7 cellular contexts compared by ENCODE assay signal in the genomic region with DNA sequence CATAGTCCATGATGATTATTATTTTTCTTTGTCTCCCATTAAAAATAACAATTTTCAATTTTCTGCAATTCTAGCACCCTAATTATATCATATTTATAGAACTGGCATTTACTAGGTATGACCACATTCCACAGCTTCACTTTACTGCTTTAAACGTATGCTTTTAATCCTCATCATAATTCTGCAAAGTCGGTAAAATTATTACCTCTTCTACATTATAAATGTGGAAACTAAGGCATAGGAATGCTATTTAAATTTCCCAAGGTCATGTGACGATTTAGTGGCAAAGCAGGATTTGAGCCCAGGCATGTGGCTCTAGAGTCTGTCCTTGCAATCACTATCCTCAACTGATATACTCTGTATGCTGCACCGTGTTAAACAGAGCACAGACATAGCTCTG.
"Had no signal": no experiment of that assay in that cellular context is flagged by ENCODE, and none has a peak within 500 bp of the region (broad histone marks: within the 10 kb centered on the region; RNA-seq: fewer than 3 reads in every experiment).

No MANE protein-coding gene starts in this region.

- H3K4me3 ChIP-seq: K562 had no signal

- DNase-seq: KBM-7, KG1 had no signal

- ATAC-seq: HepG2, K562 had no signal

- H3K4me2 ChIP-seq: KMS-11 had no signal

- H3K9ac ChIP-seq: KMS-11 had no signal

- FAIRE-seq: HepG2, HTR-8/SVneo, K562 had no signal

- H3K27ac ChIP-seq: HL-60, KMS-11 had no signal
